In genomic region chr11:72851726-72852125, GRCh38 we compare ENCODE assay signal across 22 cellular contexts.
"Had no signal": no experiment of that assay in that cellular context is flagged by ENCODE, and none has a peak within 500 bp of the region (broad histone marks: within the 10 kb centered on the region; RNA-seq: fewer than 3 reads in every experiment).

No MANE protein-coding gene starts in this region.

- DNase-seq: cortex of kidney; dorsolateral prefrontal cortex; effector CD4-positive, alpha-beta T cell; hypothalamus; immature natural killer cell; left ventricle myocardium superior; lower lobe of right lung; right lobe of liver; small intestine; stimulated activated CD4-positive, alpha-beta T cell treated with anti-CD3 and anti-CD28 coated beads, Interleukin-1b, Interleukin-23, amount 100 ng/mL, for 48 hours; stimulated activated CD4-positive, alpha-beta T cell treated with anti-CD3 and anti-CD28 coated beads, Interleukin-4, amount 100 ng/mL, for 1 hour; stimulated activated CD8-positive, alpha-beta memory T cell treated with anti-CD3 and anti-CD28 coated beads, Interleukin-4, amount 100 ng/mL, for 48 hours; stimulated activated naive CD8-positive, alpha-beta T cell treated with anti-CD3 and anti-CD28 coated beads, Interleukin-15, Interleukin-2, amounts not matched to agents 100 U/mL and 50 U/mL, for 24 hours; substantia nigra; testis; upper lobe of right lung; uterus had no signal

- FAIRE-seq: frontal cortex, keratinocyte, small intestine had no signal

- H3K4me3 Mint-ChIP-seq: immature natural killer cell, nephron, neural progenitor cell had no signal

- H3K4me1 Mint-ChIP-seq: neural progenitor cell had no signal

- H3K27ac Mint-ChIP-seq: immature natural killer cell, nephron, neural progenitor cell, progenitor cell of endocrine pancreas had no signal

- ATAC-seq: left ventricle myocardium superior; lower lobe of right lung; right lobe of liver; stimulated activated naive CD8-positive, alpha-beta T cell treated with anti-CD3 and anti-CD28 coated beads, Interleukin-15, Interleukin-2, amounts not matched to agents 100 U/mL and 50 U/mL, for 24 hours; upper lobe of right lung had no signal

- H3K27me3 Mint-ChIP-seq: progenitor cell of endocrine pancreas had no signal

- H3K9me3 Mint-ChIP-seq: immature natural killer cell, neural progenitor cell had no signal
